ENCODE assay signal across 17 cellular contexts in genomic region chr4:78439328-78439727, GRCh38.
A peak's percentile ranks its signal among the peaks of the same experiment; 100 is the strongest.
DNase-seq lines count a peak whose midpoint lies in the region; ATAC-seq and TF ChIP-seq lines count a peak whose summit lies in the region.
"Had no signal": no experiment of that assay in that cellular context is flagged by ENCODE, and none has a peak within 500 bp of the region (broad histone marks: within the 10 kb centered on the region; RNA-seq: fewer than 3 reads in every experiment).

No MANE protein-coding gene starts in this region.

- H3K79me2 ChIP-seq in mesendoderm (ENCODE audit: control insufficient read depth, insufficient read depth, low read length) = no peaks in the 10 kb centered on the region

- H3K27ac ChIP-seq in mesendoderm (ENCODE audit: low read depth, low read length) = no peak overlapping the region
- H3K27ac ChIP-seq: C4-2B, KMS-11, SJCRH30 had no signal

- in situ Hi-C loops in GM13977 (cut with MboI; ENCODE audit: low pct_unique_long_range_greater_than_20kb, low sequenced_read_pairs, unreplicated experiment) = no loop called here

- H3K9me3 Mint-ChIP-seq in Calu3 (ENCODE audit: low read depth, unreplicated experiment) (no peaks in the 10 kb centered on the region), nephron progenitor cell (no peaks in the 10 kb centered on the region)

- no peak overlapping the region for H3K4me2 ChIP-seq in mesendoderm (ENCODE audit: low read length)
- H3K4me2 ChIP-seq: KMS-11 had no signal

- no peak overlapping the region for H2AK5ac ChIP-seq in mesendoderm (ENCODE audit: low read length)

- H3K4me3 ChIP-seq in mesendoderm (ENCODE audit: low read length) = no peak overlapping the region
- H3K4me3 ChIP-seq: SJCRH30 had no signal

- no peak overlapping the region for H3K23ac ChIP-seq in mesendoderm (ENCODE audit: low read length)

- no peaks in the 10 kb centered on the region for H3K27me3 ChIP-seq in mesendoderm (ENCODE audit: insufficient read depth, low read length, poor library complexity)
- H3K27me3 ChIP-seq: SJCRH30 had no signal

- H2BK120ac ChIP-seq in mesendoderm (ENCODE audit: low read depth, low read length) = no peak overlapping the region

- no peak overlapping the region for H4K5ac ChIP-seq in mesendoderm (ENCODE audit: low read length)

- no peak overlapping the region for H2BK5ac ChIP-seq in mesendoderm (ENCODE audit: low read length)

- H3K27me3 Mint-ChIP-seq in Calu3 (ENCODE audit: unreplicated experiment) (no peaks in the 10 kb centered on the region), nephron progenitor cell (ENCODE audit: low read depth, poor library complexity) (no peaks in the 10 kb centered on the region)

- H3K79me1 ChIP-seq in mesendoderm (ENCODE audit: low read length) = no peaks in the 10 kb centered on the region

- no peak overlapping the region for H3K9ac ChIP-seq in mesendoderm (ENCODE audit: low read length)
- H3K9ac ChIP-seq: KMS-11 had no signal

- no peak overlapping the region for H3K18ac ChIP-seq in mesendoderm (ENCODE audit: low read length)

- H3K4me1 ChIP-seq in mesendoderm (ENCODE audit: control insufficient read depth, low read depth, low read length) = peaks cover 3% of the 10 kb centered on the region
- H3K4me1 ChIP-seq: SJCRH30 had no signal

- no peak overlapping the region for H3K56ac ChIP-seq in mesendoderm (ENCODE audit: low read length)

- peaks cover 5% of the 10 kb centered on the region for H3K36me3 Mint-ChIP-seq in Calu3 (ENCODE audit: insufficient read depth, unreplicated experiment)
- H3K36me3 Mint-ChIP-seq in nephron progenitor cell (ENCODE audit: low read depth) = peaks cover 32% of the 10 kb centered on the region

- H3K36me3 ChIP-seq in mesendoderm (ENCODE audit: control insufficient read depth, insufficient read depth, low read length) = peaks cover 3% of the 10 kb centered on the region

- CTCF ChIA-PET in Calu3 (lab: Charles Lee) = interaction anchor here (0.6 to 2.1 kb wide), 3 partner anchors 14 to 640 kb away, joined by 3 to 12 read pairs (median 4); no protein-coding TSS in a partner anchor

- H4K8ac ChIP-seq in mesendoderm (ENCODE audit: low read depth, low read length) = no peak overlapping the region

- H2BK15ac ChIP-seq in mesendoderm (replicated peaks; ENCODE audit: low read depth) = no peak overlapping the region

- no TSS peak for BruUV-seq in Calu3 (replicated peaks; lab: Mats Ljungman, UMichigan)

- TF ChIP-seq CTCF in Calu3 (IDR thresholded peaks at IDR 0.05; ENCODE audit: unreplicated experiment) (no peak), GM13977 (IDR thresholded peaks at IDR 0.05; ENCODE audit: extremely low read depth, insufficient read depth, missing control alignments) (no peak), nephron progenitor cell (IDR thresholded peaks at IDR 0.05) (no peak)

- H3K4me3 Mint-ChIP-seq in Calu3 (ENCODE audit: low read depth, unreplicated experiment) = no peak overlapping the region
- H3K4me3 Mint-ChIP-seq in nephron progenitor cell = no peak overlapping the region

- no peak for ATAC-seq in GM18517 (IDR thresholded peaks at IDR 0.05; ENCODE audit: unreplicated experiment)
- ATAC-seq: HepG2 had no signal

- no CpG with 5 or more reads among the region's 2 CpGs for WGBS in mesendoderm (ENCODE audit: extremely low coverage, insufficient coverage, low lambda C conversion rate)

- peak; percentile 6 for DNase-seq in Calu3
- peak; percentile 5 for DNase-seq in LHCN-M2 (ENCODE audit: low read depth)
- DNase-seq in astrocyte of the hippocampus (ENCODE audit: low read depth, low spot score) = peak; percentile 3
- DNase-seq in mucosa of gallbladder (ENCODE audit: low spot score) = peak; percentile 60
- DNase-seq in GM13977 (ENCODE audit: low spot score) = no peak
- no peak for DNase-seq in mesendoderm
- no peak for DNase-seq in nephron progenitor cell
- DNase-seq: COR-L47, DMS79 treated with DMSO at 0.1 percent for 48 hours, NCI-H2029, NCI-H2171 treated with DMSO at 0.1 percent for 48 hours, NCI-H510A, SJCRH30 had no signal

- no peak overlapping the region for H3K4ac ChIP-seq in mesendoderm (ENCODE audit: low read depth, low read length)

- intact Hi-C loops in Calu3 (cut with micrococcal nuclease; ENCODE audit: unreplicated experiment) = no loop called here

- peaks cover 15% of the 10 kb centered on the region for H3K4me1 Mint-ChIP-seq in Calu3 (ENCODE audit: low read depth, unreplicated experiment)
- H3K4me1 Mint-ChIP-seq in nephron progenitor cell = no peaks in the 10 kb centered on the region

- H3K27ac Mint-ChIP-seq in Calu3 (ENCODE audit: unreplicated experiment) = no peak overlapping the region
- H3K27ac Mint-ChIP-seq in nephron progenitor cell = no peak overlapping the region

Comparison
In these comparisons a context has a peak if more than half of its experiments do, and no peak if none do; other contexts are left out.
1. DNase-seq: peak in Calu3 (single experiment), LHCN-M2 (single experiment), astrocyte of the hippocampus (single experiment) and mucosa of gallbladder (single experiment); none in GM13977 (single experiment), mesendoderm (single experiment) and nephron progenitor cell (single experiment).